9 cellular contexts compared by ENCODE assay signal in genomic region chr7:99497771-99498545, GRCh38. TPM values are rescaled to one million over a fixed set of nuclear protein-coding genes. Genes with fewer than 3 reads are reported as not detected.
A peak's percentile ranks its signal among the peaks of the same experiment; 100 is the strongest.
DNase-seq lines count a peak whose midpoint lies in the region; ATAC-seq and TF ChIP-seq lines count a peak whose summit lies in the region.
"Had no signal": no experiment of that assay in that cellular context is flagged by ENCODE, and none has a peak within 500 bp of the region (broad histone marks: within the 10 kb centered on the region; RNA-seq: fewer than 3 reads in every experiment).

No MANE protein-coding gene starts in this region.

- TF ChIP-seq POLR2A in GM18505 (IDR thresholded peaks at IDR 0.05; ENCODE audit: borderline replicate concordance, extremely low read depth, insufficient read depth, insufficient read length): no peak

- peak overlapping the region; percentile 98 for H3K4me3 Mint-ChIP-seq in memory B cell

- H3K9me3 ChIP-seq in left ventricle myocardium inferior (replicated peaks): peaks cover 29% of the 10 kb centered on the region
- H3K9me3 ChIP-seq in ascending aorta: peaks cover 16 to 21% of the 10 kb centered on the region in 2 donors
- H3K9me3 ChIP-seq in upper lobe of right lung: peaks cover 11% of the 10 kb centered on the region

- peak overlapping the region; percentile 99 for H3K4me3 ChIP-seq in left ventricle myocardium inferior
- H3K4me3 ChIP-seq in ascending aorta: peak overlapping the region; percentile 78 to 81
- H3K4me3 ChIP-seq in upper lobe of right lung: peak overlapping the region; percentile 100

- H3K9me3 Mint-ChIP-seq in memory B cell: peaks cover 5% of the 10 kb centered on the region

- H3K27me3 ChIP-seq in left ventricle myocardium inferior (ENCODE audit: low read depth) (no peaks in the 10 kb centered on the region), ascending aorta (no peaks in the 10 kb centered on the region), upper lobe of right lung (no peaks in the 10 kb centered on the region)

- no peak for ATAC-seq in memory B cell (ENCODE audit: low read depth)
- ATAC-seq in upper lobe of right lung: no peak
- no peak for ATAC-seq in GM18505 (IDR thresholded peaks at IDR 0.05; ENCODE audit: unreplicated experiment)

- no peak for TF ChIP-seq CTCF in left ventricle myocardium inferior (IDR thresholded peaks at IDR 0.05; ENCODE audit: borderline replicate concordance)
- no peak for TF ChIP-seq CTCF in ascending aorta (IDR thresholded peaks at IDR 0.05)
- no peak for TF ChIP-seq CTCF in upper lobe of right lung (IDR thresholded peaks at IDR 0.05)

- no peak for DNase-seq in left ventricle myocardium inferior
- DNase-seq in cardiac septum (ENCODE audit: low spot score): no peak
- DNase-seq in ascending aorta (ENCODE audit: low spot score in 2 of 2): no peak
- no peak for DNase-seq in memory B cell (ENCODE audit: low spot score in 2 of 2)
- DNase-seq in upper lobe of right lung: no peak
- no peak for DNase-seq in stimulated activated CD4-positive, alpha-beta T cell treated with anti-CD3 and anti-CD28 coated beads, Interleukin-1b, Interleukin-23, amount 100 ng/mL, for 48 hours
- DNase-seq in NCI-H524 (lab: John Stamatoyannopoulos, UW): no peak
- DNase-seq: DMS79 treated with DMSO at 0.1 percent for 48 hours had no signal

- H3K27me3 Mint-ChIP-seq in memory B cell: no peaks in the 10 kb centered on the region

- peak overlapping the region; percentile 65 for H3K27ac Mint-ChIP-seq in memory B cell

- intact Hi-C loops in left ventricle myocardium inferior (cut with micrococcal nuclease): no loop called here
- intact Hi-C loops in cardiac septum (cut with DNase I): no loop called here
- intact Hi-C loops in ascending aorta (cut with DNase I): no loop called here
- intact Hi-C loops in upper lobe of right lung (cut with DNase I): no loop called here

- peaks cover 31% of the 10 kb centered on the region for H3K36me3 Mint-ChIP-seq in memory B cell

- H3K36me3 ChIP-seq in left ventricle myocardium inferior (peaks cover 57% of the 10 kb centered on the region), ascending aorta (peaks cover 32 to 53% of the 10 kb centered on the region in 2 donors), upper lobe of right lung (peaks cover 52% of the 10 kb centered on the region)

- H3K27ac ChIP-seq in left ventricle myocardium inferior (replicated peaks): no peak overlapping the region
- no peak overlapping the region for H3K27ac ChIP-seq in ascending aorta
- no peak overlapping the region for H3K27ac ChIP-seq in upper lobe of right lung

- H3K4me1 ChIP-seq in left ventricle myocardium inferior (peaks cover 42% of the 10 kb centered on the region), ascending aorta (peaks cover 14 to 30% of the 10 kb centered on the region in 2 donors), upper lobe of right lung (peaks cover 24% of the 10 kb centered on the region)

- peaks cover 11% of the 10 kb centered on the region for H3K4me1 Mint-ChIP-seq in memory B cell

RNA-seq across cellular contexts. Expression of gene ZNF394, which starts 2.1 kb away (rescaled TPM):
- total RNA-seq in left ventricle myocardium inferior (15.6 TPM), cardiac septum (14.9 TPM), ascending aorta (25.7 TPM), upper lobe of right lung (34.5 TPM)

RNA-seq across cellular contexts. Expression of gene ZKSCAN5, which starts 6.5 kb away (rescaled TPM):
- total RNA-seq in left ventricle myocardium inferior (6.0 TPM), cardiac septum (7.0 TPM), ascending aorta (4.4 TPM), upper lobe of right lung (7.4 TPM)

RNA-seq across cellular contexts. Expression of gene ZNF789, which starts 25.3 kb away (rescaled TPM):
- total RNA-seq in left ventricle myocardium inferior (3.3 TPM), cardiac septum (3.8 TPM), ascending aorta (4.2 TPM), upper lobe of right lung (9.6 TPM)

RNA-seq across cellular contexts. Expression of gene ATP5MF, which starts 32.0 kb away (rescaled TPM):
- total RNA-seq in left ventricle myocardium inferior: 834 TPM
- 516 TPM for total RNA-seq in cardiac septum
- total RNA-seq in ascending aorta: 893 TPM
- 231 TPM for total RNA-seq in upper lobe of right lung

RNA-seq across cellular contexts. Expression of gene FAM200A, which starts 54.0 kb away (rescaled TPM):
- total RNA-seq in left ventricle myocardium inferior: 6.4 TPM
- 4.9 TPM for total RNA-seq in cardiac septum
- total RNA-seq in ascending aorta: 0.64 TPM
- 4.9 TPM for total RNA-seq in upper lobe of right lung
